Comparison of ENCODE assay signal across 9 cellular contexts in genomic region chr4:83124079-83124780, GRCh38. TPM values are rescaled to one million over a fixed set of nuclear protein-coding genes. Genes with fewer than 3 reads are reported as not detected.
A peak's percentile ranks its signal among the peaks of the same experiment; 100 is the strongest.
DNase-seq lines count a peak whose midpoint lies in the region; ATAC-seq and TF ChIP-seq lines count a peak whose summit lies in the region.
"Had no signal": no experiment of that assay in that cellular context is flagged by ENCODE, and none has a peak within 500 bp of the region (broad histone marks: within the 10 kb centered on the region; RNA-seq: fewer than 3 reads in every experiment).

No MANE protein-coding gene starts in this region.

- peaks cover 0 to 23% (median 0%) of the 10 kb centered on the region in 12 donors for H3K4me1 ChIP-seq in heart left ventricle

- WGBS in heart left ventricle, 4 donors = 66 to 79% (median 70%) methylated on average over 10 of the region's 10 CpGs

- H3K4me3 ChIP-seq in heart left ventricle = no peak overlapping the region

- peak overlapping the region; percentile 80 for H3K27ac Mint-ChIP-seq in dendritic cell treated with granulocyte-macrophage colony-stimulating factor and Interleukin-4, amounts not matched to agents 40 ng/mL and 50 ng/mL, for 4 days
- H3K27ac Mint-ChIP-seq: activated CD4-positive, alpha-beta memory T cell treated with anti-CD3 and anti-CD28 coated beads for 36 hours had no signal

- H3K36me3 Mint-ChIP-seq in dendritic cell treated with granulocyte-macrophage colony-stimulating factor and Interleukin-4, amounts not matched to agents 40 ng/mL and 50 ng/mL, for 4 days (ENCODE audit: low read depth) = no peaks in the 10 kb centered on the region

- intact Hi-C loops in heart left ventricle (cut with DNase I) = no loop called here
- intact Hi-C loops in cardiac septum (cut with DNase I) = no loop called here
- intact Hi-C loops in dendritic cell treated with granulocyte-macrophage colony-stimulating factor and Interleukin-4, amounts not matched to agents 40 ng/mL and 50 ng/mL, for 4 days (cut with micrococcal nuclease) = loop anchor here (10.0 kb wide), 1 partner anchor 51 kb away; no protein-coding TSS in a partner anchor

- H3K9me3 Mint-ChIP-seq in dendritic cell treated with granulocyte-macrophage colony-stimulating factor and Interleukin-4, amounts not matched to agents 40 ng/mL and 50 ng/mL, for 4 days = no peaks in the 10 kb centered on the region
- H3K9me3 Mint-ChIP-seq: activated CD4-positive, alpha-beta memory T cell treated with anti-CD3 and anti-CD28 coated beads for 36 hours had no signal

- TF ChIP-seq CTCF in heart left ventricle (IDR thresholded peaks at IDR 0.05) = no peak

- ATAC-seq in heart left ventricle (peak in 3 of 4 donors; percentile 28 to 58 (median 56)), HG03432 (IDR thresholded peaks at IDR 0.05; ENCODE audit: unreplicated experiment) (no peak)

- no peaks in the 10 kb centered on the region for H3K27me3 Mint-ChIP-seq in dendritic cell treated with granulocyte-macrophage colony-stimulating factor and Interleukin-4, amounts not matched to agents 40 ng/mL and 50 ng/mL, for 4 days
- H3K27me3 Mint-ChIP-seq: activated CD4-positive, alpha-beta memory T cell treated with anti-CD3 and anti-CD28 coated beads for 36 hours had no signal

- H3K27me3 ChIP-seq in heart left ventricle = no peaks in the 10 kb centered on the region

- in situ Hi-C loops in KBM-7 (cut with MboI; ENCODE audit: low pct_unique_long_range_greater_than_20kb, low sequenced_read_pairs) = no loop called here

- no peaks in the 10 kb centered on the region for H3K36me3 ChIP-seq in heart left ventricle

- no peak for TF ChIP-seq POLR2A in heart left ventricle (IDR thresholded peaks at IDR 0.05)

- H3K9me3 ChIP-seq in heart left ventricle = peaks cover 0 to 14% (median 0%) of the 10 kb centered on the region in 12 donors

- peaks cover 42% of the 10 kb centered on the region for H3K4me1 Mint-ChIP-seq in dendritic cell treated with granulocyte-macrophage colony-stimulating factor and Interleukin-4, amounts not matched to agents 40 ng/mL and 50 ng/mL, for 4 days (ENCODE audit: low read depth)

- peak in 2 of 5 donors; percentile 7 to 33 for DNase-seq in heart left ventricle
- no peak for DNase-seq in cardiac septum (ENCODE audit: low spot score)
- peak; percentile 89 for DNase-seq in KBM-7
- no peak for DNase-seq in NCI-H1930 (lab: John Stamatoyannopoulos, UW)
- no peak for DNase-seq in stimulated activated CD4-positive, alpha-beta T cell treated with anti-CD3 and anti-CD28 coated beads, Interleukin-2, amount 100 ng/mL, for 24 hours
- DNase-seq in NCI-H69 (lab: John Stamatoyannopoulos, UW) = no peak
- DNase-seq: activated CD4-positive, alpha-beta memory T cell treated with anti-CD3 and anti-CD28 coated beads for 36 hours had no signal

- H3K4me3 Mint-ChIP-seq in dendritic cell treated with granulocyte-macrophage colony-stimulating factor and Interleukin-4, amounts not matched to agents 40 ng/mL and 50 ng/mL, for 4 days = no peak overlapping the region
- H3K4me3 Mint-ChIP-seq: activated CD4-positive, alpha-beta memory T cell treated with anti-CD3 and anti-CD28 coated beads for 36 hours had no signal

- H3K27ac ChIP-seq in heart left ventricle = peak overlapping the region in 1 of 12 donors; percentile 61

RNA-seq across cellular contexts. Expression of gene PLAC8, which starts 9.7 kb away (rescaled TPM):
- total RNA-seq in heart left ventricle (10 to 100 TPM in 1 of 9 donors, 1 to 10 TPM in 2, under 1 TPM in 4, not detected in 2; 0.31 to 11.3 (median 0.83) TPM), cardiac septum (1.2 TPM)
- polyA plus RNA-seq in heart left ventricle = under 1 TPM; 0.38 to 0.73 TPM
